ENCODE assay signal across 34 cellular contexts in the genomic region with DNA sequence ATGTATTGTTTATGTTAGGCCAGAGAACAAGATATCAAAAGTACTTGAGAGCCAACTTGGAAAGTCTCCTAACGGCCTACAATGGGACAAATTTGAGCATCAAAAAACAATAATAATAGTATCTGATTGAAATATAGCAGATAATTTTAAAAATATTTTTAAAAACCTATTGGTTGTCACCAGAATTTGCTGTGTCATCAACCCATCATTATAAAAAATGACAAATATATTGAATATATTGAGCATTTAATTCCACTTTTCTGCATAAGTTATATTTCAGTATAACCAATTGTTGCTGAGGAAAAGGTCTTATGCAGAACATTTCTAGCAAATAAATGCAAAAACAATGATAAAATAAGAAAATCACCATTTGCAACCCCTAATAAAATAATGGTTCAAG.
"Had no signal": no experiment of that assay in that cellular context is flagged by ENCODE, and none has a peak within 500 bp of the region (broad histone marks: within the 10 kb centered on the region; RNA-seq: fewer than 3 reads in every experiment).

No MANE protein-coding gene starts in this region.

- H3K27ac ChIP-seq: adrenal gland, body of pancreas, brain microvascular endothelial cell, breast epithelium, VCaP had no signal

- H3K4me3 ChIP-seq: adrenal gland, body of pancreas, breast epithelium had no signal

- FAIRE-seq: astrocyte, TTC549 had no signal

- H3K36me3 ChIP-seq: adrenal gland, brain microvascular endothelial cell, breast epithelium had no signal

- H3K27me3 ChIP-seq: adrenal gland, body of pancreas, brain microvascular endothelial cell, breast epithelium had no signal

- H3K4me1 ChIP-seq: adrenal gland, body of pancreas, breast epithelium had no signal

- ATAC-seq: activated CD8-positive, alpha-beta T cell treated with anti-CD3 and anti-CD28 coated beads for 36 hours; activated naive CD4-positive, alpha-beta T cell treated with anti-CD3 and anti-CD28 coated beads, Interleukin-2, amount 50 U/mL, for 72 hours; activated T-cell treated with anti-CD3 and anti-CD28 coated beads, Interleukin-2, amount 50 U/mL, for 4 hours; activated T-cell treated with anti-CD3 and anti-CD28 coated beads, Interleukin-2, amount 50 U/mL, for 72 hours; activated T-helper 17 cell treated with anti-CD3 and anti-CD28 coated beads, Interleukin-2, amount 50 U/mL, for 72 hours; body of pancreas had no signal

- DNase-seq: activated B cell treated with CpG ODN at 0.5 μM for 24 hours; activated CD4-positive, alpha-beta memory T cell treated with anti-CD3 and anti-CD28 coated beads for 36 hours; activated CD4-positive, alpha-beta T cell treated with anti-CD3 and anti-CD28 coated beads for 4 hours; activated CD4-positive, alpha-beta T cell treated with anti-CD3 and anti-CD28 coated beads, Interleukin-2, amount 10 ng/mL, durations not matched to agents 24 days and 14 days; activated CD4-positive, alpha-beta T cell treated with anti-CD3 and anti-CD28 coated beads, Interleukin-2, amount 50 U/mL, for 1 hour; activated CD4-positive, alpha-beta T cell treated with anti-CD3 and anti-CD28 coated beads, Interleukin-2, amount 50 U/mL, for 4 hours; activated CD4-positive, CD25-positive, alpha-beta regulatory T cell treated with anti-CD3 and anti-CD28 coated beads, Interleukin-2, amount 50 U/mL, for 72 hours; activated CD8-positive, alpha-beta memory T cell treated with anti-CD3 and anti-CD28 coated beads, Interleukin-2, amount 50 U/mL, for 4 hours; activated CD8-positive, alpha-beta T cell treated with anti-CD3 and anti-CD28 coated beads for 36 hours; activated effector memory CD4-positive, alpha-beta T cell treated with anti-CD3 and anti-CD28 coated beads, Interleukin-2, amount 50 U/mL, for 16 hours; activated gamma-delta T cell treated with Interleukin-2 at 50 U/mL for 16 hours; activated naive CD4-positive, alpha-beta T cell; activated naive CD4-positive, alpha-beta T cell treated with anti-CD3 and anti-CD28 coated beads for 36 hours; activated naive CD4-positive, alpha-beta T cell treated with anti-CD3 and anti-CD28 coated beads, Interleukin-2, amount 50 U/mL, for 16 hours; activated naive CD8-positive, alpha-beta T cell treated with anti-CD3 and anti-CD28 coated beads for 36 hours; activated T-cell treated with anti-CD3 and anti-CD28 coated beads for 4 hours; activated T-cell treated with anti-CD3 and anti-CD28 coated beads, Interleukin-2, amount 50 U/mL, for 1 hour; activated T-cell treated with anti-CD3 and anti-CD28 coated beads, Interleukin-2, amount 50 U/mL, for 4 hours; activated T-cell treated with anti-CD3 and anti-CD28 coated beads, Interleukin-2, amount 50 U/mL, for 72 hours; adrenal gland; amniotic stem cell; aorta; body of pancreas; brain microvascular endothelial cell; cerebellar nuclear complex; T-helper 1 cell; T-helper 2 cell; T-helper 9 cell had no signal

- H3K9me3 ChIP-seq: adrenal gland, body of pancreas, breast epithelium had no signal
